Comparison of ENCODE assay signal across 1 cellular context in the genomic region with DNA sequence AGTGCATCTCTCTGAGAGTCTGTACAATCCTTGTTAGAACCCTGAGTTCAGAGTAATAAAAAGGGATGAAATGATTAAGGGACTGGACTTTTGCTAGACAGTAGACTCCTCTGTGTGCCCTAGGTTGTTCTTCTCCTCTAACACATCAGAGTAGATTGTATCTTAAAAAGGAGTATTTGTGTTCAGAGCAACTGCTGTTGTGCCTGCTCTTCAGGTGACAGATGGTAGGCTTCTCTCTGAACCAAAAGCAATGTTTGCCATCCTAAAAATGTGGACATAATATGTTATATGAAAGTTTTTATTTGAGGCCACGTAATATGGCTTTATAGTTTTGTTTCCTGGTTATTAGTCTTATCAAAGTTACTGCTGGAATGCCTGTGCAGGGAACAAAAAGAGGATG.
TF ChIP-seq lines count a peak whose summit lies in the region.

No MANE protein-coding gene starts in this region.

TF ChIP-seq in IMR-90, 13 proteins besides CTCF, POLR2A, EP300 and RAD21 (continued from another document):
- TF ChIP-seq, protein P1, sequence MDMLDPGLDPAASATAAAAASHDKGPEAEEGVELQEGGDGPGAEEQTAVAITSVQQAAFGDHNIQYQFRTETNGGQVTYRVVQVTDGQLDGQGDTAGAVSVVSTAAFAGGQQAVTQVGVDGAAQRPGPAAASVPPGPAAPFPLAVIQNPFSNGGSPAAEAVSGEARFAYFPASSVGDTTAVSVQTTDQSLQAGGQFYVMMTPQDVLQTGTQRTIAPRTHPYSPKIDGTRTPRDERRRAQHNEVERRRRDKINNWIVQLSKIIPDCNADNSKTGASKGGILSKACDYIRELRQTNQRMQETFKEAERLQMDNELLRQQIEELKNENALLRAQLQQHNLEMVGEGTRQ (IDR thresholded peaks at IDR 0.05; ENCODE audit: low read depth, low read length) = no peak
- TF ChIP-seq, protein P2, sequence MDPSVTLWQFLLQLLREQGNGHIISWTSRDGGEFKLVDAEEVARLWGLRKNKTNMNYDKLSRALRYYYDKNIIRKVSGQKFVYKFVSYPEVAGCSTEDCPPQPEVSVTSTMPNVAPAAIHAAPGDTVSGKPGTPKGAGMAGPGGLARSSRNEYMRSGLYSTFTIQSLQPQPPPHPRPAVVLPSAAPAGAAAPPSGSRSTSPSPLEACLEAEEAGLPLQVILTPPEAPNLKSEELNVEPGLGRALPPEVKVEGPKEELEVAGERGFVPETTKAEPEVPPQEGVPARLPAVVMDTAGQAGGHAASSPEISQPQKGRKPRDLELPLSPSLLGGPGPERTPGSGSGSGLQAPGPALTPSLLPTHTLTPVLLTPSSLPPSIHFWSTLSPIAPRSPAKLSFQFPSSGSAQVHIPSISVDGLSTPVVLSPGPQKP (IDR thresholded peaks at IDR 0.05; ENCODE audit: borderline replicate concordance, low read depth, low read length) = no peak
- TF ChIP-seq NFE2L2 (IDR thresholded peaks at IDR 0.05; ENCODE audit: low read depth, low read length) (no peak), FOS (IDR thresholded peaks at IDR 0.05; ENCODE audit: low read depth, low read length) (no peak), RFX5 (IDR thresholded peaks at IDR 0.05; ENCODE audit: low read depth, low read length) (no peak), SMC3 (IDR thresholded peaks at IDR 0.05; ENCODE audit: low read depth, low read length) (no peak), MAZ (IDR thresholded peaks at IDR 0.05; ENCODE audit: borderline replicate concordance, low read depth, low read length) (no peak), CEBPB (IDR thresholded peaks at IDR 0.05; ENCODE audit: low read depth, low read length) (no peak), BHLHE40 (IDR thresholded peaks at IDR 0.05; ENCODE audit: low read depth, low read length) (no peak), MAFK (IDR thresholded peaks at IDR 0.05; ENCODE audit: low read depth, low read length) (no peak), RCOR1 (IDR thresholded peaks at IDR 0.05; ENCODE audit: insufficient replicate concordance, low read length) (no peak), MXI1 (IDR thresholded peaks at IDR 0.05; ENCODE audit: borderline replicate concordance, low read depth, low read length) (no peak)
